In the genomic region with DNA sequence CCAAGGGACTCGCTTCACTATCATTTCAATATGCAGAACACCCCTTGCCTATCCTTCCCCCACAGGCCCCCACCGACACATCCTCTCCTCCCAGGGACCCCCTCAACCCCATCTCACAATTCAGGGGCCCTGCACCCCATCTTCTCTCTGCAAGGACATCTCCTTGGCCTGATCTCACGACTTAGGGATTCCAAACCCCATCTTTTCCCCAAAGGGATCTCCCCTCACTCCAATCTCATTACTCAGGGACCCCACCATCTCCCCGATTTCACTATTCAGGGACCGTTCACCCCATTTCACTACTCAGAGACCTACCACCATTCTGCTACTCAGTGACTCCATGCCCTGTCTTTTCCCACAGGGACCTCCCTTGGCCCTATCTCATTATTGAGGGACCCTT, we compare ENCODE assay signal across 9 cellular contexts. TPM values are rescaled to one million over a fixed set of nuclear protein-coding genes. Genes with fewer than 3 reads are reported as not detected.
DNase-seq lines count a peak whose midpoint lies in the region; ATAC-seq and TF ChIP-seq lines count a peak whose summit lies in the region.
"Had no signal": no experiment of that assay in that cellular context is flagged by ENCODE, and none has a peak within 500 bp of the region (broad histone marks: within the 10 kb centered on the region; RNA-seq: fewer than 3 reads in every experiment).

No MANE protein-coding gene starts in this region.

- peaks cover 6% of the 10 kb centered on the region for H3K4me1 ChIP-seq in HUES48 (ENCODE audit: control insufficient read depth, insufficient read depth, low read length)
- peaks cover 0 to 8% of the 10 kb centered on the region in 2 donors for H3K4me1 ChIP-seq in breast epithelium

- H3K9me3 ChIP-seq in HUES48 (ENCODE audit: control insufficient read depth, insufficient read depth, low read length) (no peaks in the 10 kb centered on the region), breast epithelium (no peaks in the 10 kb centered on the region)

- peak overlapping the region; percentile 86 for H3K27ac Mint-ChIP-seq in mesothelial cell of epicardium

- intact Hi-C loops in breast epithelium (cut with DNase I; ENCODE audit: low total_unique reads): no loop called here

- H3K27ac ChIP-seq in 22Rv1 (peak overlapping the region; percentile 89), HUES48 (ENCODE audit: low read depth, low read length) (no peak overlapping the region), breast epithelium (peak overlapping the region; percentile 69 to 92)

- no peaks in the 10 kb centered on the region for H3K27me3 Mint-ChIP-seq in mesothelial cell of epicardium (ENCODE audit: low read depth)

- TF ChIP-seq CTCF in 22Rv1 (IDR thresholded peaks at IDR 0.05) (no peak), breast epithelium (IDR thresholded peaks at IDR 0.05) (no peak), mesothelial cell of epicardium (IDR thresholded peaks at IDR 0.05; ENCODE audit: unreplicated experiment) (no peak)

- peaks cover 12% of the 10 kb centered on the region for H3K36me3 Mint-ChIP-seq in mesothelial cell of epicardium

- DNase-seq in breast epithelium (ENCODE audit: low spot score in 2 of 2) (no peak), mesothelial cell of epicardium (ENCODE audit: low spot score in 2 of 2, unreplicated experiment in 2 of 2) (no peak), HuH-7 (ENCODE audit: low spot score) (no peak), A172 (ENCODE audit: low spot score) (no peak), MV-4-11 (lab: John Stamatoyannopoulos, UW) (no peak)
- DNase-seq: stimulated activated CD4-positive, alpha-beta T cell treated with anti-CD3 and anti-CD28 coated beads, Interleukin-1b, Interleukin-23, amount 100 ng/mL, for 48 hours had no signal

- peak overlapping the region; percentile 79 for H3K4me3 ChIP-seq in HUES48 (ENCODE audit: low read depth, low read length)
- H3K4me3 ChIP-seq in breast epithelium: peak overlapping the region; percentile 83 to 100 (median 89)

- peaks cover 13% of the 10 kb centered on the region for H3K4me1 Mint-ChIP-seq in mesothelial cell of epicardium

- H3K36me3 ChIP-seq in HUES48 (ENCODE audit: control insufficient read depth, insufficient read depth, low read length) (peaks cover 12% of the 10 kb centered on the region), breast epithelium (no peaks in the 10 kb centered on the region)

- no peak for TF ChIP-seq POLR2A in breast epithelium (IDR thresholded peaks at IDR 0.05)

- peak overlapping the region; percentile 22; the same call in 1 of the 2 replicates for H3K9ac ChIP-seq in HUES48 (ENCODE audit: low read depth, low read length)

- H3K9me3 Mint-ChIP-seq in mesothelial cell of epicardium: no peaks in the 10 kb centered on the region

- H3K27me3 ChIP-seq in HUES48 (ENCODE audit: control insufficient read depth, insufficient read depth, low read length) (no peaks in the 10 kb centered on the region), breast epithelium (no peaks in the 10 kb centered on the region)

- ATAC-seq in HG03159 (IDR thresholded peaks at IDR 0.05; ENCODE audit: unreplicated experiment): no peak

- peak overlapping the region; percentile 86 for H3K4me3 Mint-ChIP-seq in mesothelial cell of epicardium

RNA-seq across cellular contexts. Expression of a gene that starts 1.4 kb away (rescaled TPM):
- total RNA-seq in breast epithelium (10 to 100 TPM; 50.8 to 72.8 (median 64.5) TPM), mesothelial cell of epicardium (147 to 161 TPM (median 152 TPM) in 3 replicates)
- 203 and 204 TPM in 2 replicates for total RNA-seq in A172 (2014; rRNA removed; shearing (Covaris generic))

RNA-seq across cellular contexts. Expression of a gene that starts 31.0 kb away (rescaled TPM):
- total RNA-seq in breast epithelium (not detected), mesothelial cell of epicardium (not detected in 3 replicates)
- not detected in 2 replicates for total RNA-seq in A172 (2014; rRNA removed; shearing (Covaris generic))

RNA-seq across cellular contexts. Expression of a gene that starts 55.8 kb away (rescaled TPM):
- 10 to 100 TPM; 29.0 to 38.7 (median 29.8) TPM for total RNA-seq in breast epithelium
- total RNA-seq in mesothelial cell of epicardium: 27.3 to 27.9 TPM (median 27.7 TPM) in 3 replicates
- total RNA-seq in A172 (2014; rRNA removed; shearing (Covaris generic)): 15.8 and 16.4 TPM in 2 replicates

RNA-seq across cellular contexts. Expression of a gene that starts 59.9 kb away (rescaled TPM):
- total RNA-seq in breast epithelium (10 to 100 TPM; 21.5 to 29.8 (median 25.6) TPM), mesothelial cell of epicardium (25.4 to 31.9 TPM (median 25.6 TPM) in 3 replicates)
- total RNA-seq in A172 (2014; rRNA removed; shearing (Covaris generic)): 32.6 and 35.5 TPM in 2 replicates
